ENCODE assay signal across 10 cellular contexts in genomic region chr6:113591896-113592827, GRCh38.
DNase-seq lines count a peak whose midpoint lies in the region; ATAC-seq and TF ChIP-seq lines count a peak whose summit lies in the region.
"Had no signal": no experiment of that assay in that cellular context is flagged by ENCODE, and none has a peak within 500 bp of the region (broad histone marks: within the 10 kb centered on the region; RNA-seq: fewer than 3 reads in every experiment).

No MANE protein-coding gene starts in this region.

- H3K4me2 ChIP-seq in SK-N-SH, result no peak overlapping the region

- H3K9ac ChIP-seq in SK-N-SH, result no peak overlapping the region

- no peaks in the 10 kb centered on the region for H3K9me3 ChIP-seq in SK-N-SH
- H3K9me3 ChIP-seq in esophagus muscularis mucosa, result no peaks in the 10 kb centered on the region
- H3K9me3 ChIP-seq: ascending aorta had no signal

- 94% methylated on average over 2 of the region's 2 CpGs for WGBS in SK-N-SH (ENCODE audit: low lambda C conversion rate)
- 88% methylated on average over 2 of the region's 2 CpGs for WGBS in esophagus muscularis mucosa

- POLR2A ChIA-PET in SK-N-SH (lab: Yijun Ruan, JAX), result no interaction called here

- no peak for DNase-seq in SK-N-SH
- peak; percentile 72 to 86 for DNase-seq in lung microvascular endothelial cell (ENCODE audit: low read depth in 2 of 2)
- no peak for DNase-seq in GOT3 (lab: John Stamatoyannopoulos, UW)
- DNase-seq in activated gamma-delta T cell (lab: John Stamatoyannopoulos, UW), result no peak
- no peak for DNase-seq in effector CD8-positive, alpha-beta T cell (lab: John Stamatoyannopoulos, UW)
- DNase-seq in esophagus muscularis mucosa (ENCODE audit: extremely low spot score), result no peak
- DNase-seq: posterior cingulate gyrus had no signal

- no peaks in the 10 kb centered on the region for H4K20me1 ChIP-seq in SK-N-SH (ENCODE audit: insufficient read depth)

- no peaks in the 10 kb centered on the region for H3K79me2 ChIP-seq in SK-N-SH (ENCODE audit: insufficient read depth)

- H3K27me3 ChIP-seq in SK-N-SH (ENCODE audit: insufficient read depth) (no peaks in the 10 kb centered on the region), esophagus muscularis mucosa (no peaks in the 10 kb centered on the region)
- H3K27me3 ChIP-seq: ascending aorta had no signal

- peak; percentile 71 for ATAC-seq in GM18858 (IDR thresholded peaks at IDR 0.05; ENCODE audit: unreplicated experiment)
- ATAC-seq in HG03196 (IDR thresholded peaks at IDR 0.05; ENCODE audit: unreplicated experiment), result peak; percentile 50

- H3K9me2 ChIP-seq in SK-N-SH, result no peaks in the 10 kb centered on the region

- H3K27ac ChIP-seq in SK-N-SH (ENCODE audit: low read depth in 2 of 2, low read length in 1 of 2) (peak overlapping the region in 1 of 2 experiments; percentile 35; a peak in 1 of 4 replicates), esophagus muscularis mucosa (replicated peaks in 1 of 4) (no peak overlapping the region)
- H3K27ac ChIP-seq: ascending aorta had no signal

- H3K4me3 ChIP-seq in SK-N-SH (ENCODE audit: low read depth in 2 of 2, low read length in 1 of 2) (no peak overlapping the region), esophagus muscularis mucosa (no peak overlapping the region)
- H3K4me3 ChIP-seq: ascending aorta had no signal

- intact Hi-C loops in esophagus muscularis mucosa (cut with DNase I), result no loop called here

- no peak for TF ChIP-seq POLR2A in esophagus muscularis mucosa (IDR thresholded peaks at IDR 0.05; ENCODE audit: low read depth)

- no peak for TF ChIP-seq RAD21 in SK-N-SH (IDR thresholded peaks at IDR 0.05; ENCODE audit: low read length)

- peaks cover 2 to 3% of the 10 kb centered on the region in 2 experiments for H3K4me1 ChIP-seq in SK-N-SH (ENCODE audit: control insufficient read depth in 1 of 2, insufficient read depth in 2 of 2, low read depth in 1 of 2, low read length in 1 of 2)
- H3K4me1 ChIP-seq in esophagus muscularis mucosa, result peaks cover 12 to 25% (median 20%) of the 10 kb centered on the region in 4 donors

- H3K36me3 ChIP-seq in SK-N-SH (replicated peaks in 1 of 2; ENCODE audit: control insufficient read depth in 1 of 2, insufficient read depth in 2 of 2, low read length in 1 of 2), result no peaks in the 10 kb centered on the region
- H3K36me3 ChIP-seq in esophagus muscularis mucosa, result no peaks in the 10 kb centered on the region
- H3K36me3 ChIP-seq: ascending aorta had no signal

- peaks cover 2% of the 10 kb centered on the region for H3F3A ChIP-seq in SK-N-SH (replicated peaks; ENCODE audit: insufficient read depth)

- CTCF ChIA-PET in SK-N-SH (lab: Yijun Ruan, JAX), result no interaction called here

- TF ChIP-seq EP300 in SK-N-SH (IDR thresholded peaks at IDR 0.05; ENCODE audit: borderline replicate concordance in 1 of 2, low read depth in 1 of 2, low read length in 1 of 2), result no peak
- no peak for TF ChIP-seq EP300 in esophagus muscularis mucosa (IDR thresholded peaks at IDR 0.05)

- no peak overlapping the region for H2AFZ ChIP-seq in SK-N-SH (ENCODE audit: low read depth)

- TF ChIP-seq CTCF in SK-N-SH (IDR thresholded peaks at IDR 0.05), result no peak
- no peak for TF ChIP-seq CTCF in esophagus muscularis mucosa (IDR thresholded peaks at IDR 0.05)

TF ChIP-seq in SK-N-SH, 30 proteins besides CTCF, POLR2A, EP300 and RAD21:
- TF ChIP-seq REST (IDR thresholded peaks at IDR 0.05; ENCODE audit: low read depth, low read length) (no peak), MAX (IDR thresholded peaks at IDR 0.05; ENCODE audit: low read depth) (peak; percentile 17; the same call in 1 of the 2 replicates)

Comparison
In these comparisons a context has a peak if more than half of its experiments do, and no peak if none do; other contexts are left out.
1. DNase-seq: peak in lung microvascular endothelial cell (2 of 2); none in SK-N-SH (single experiment), GOT3 (single experiment), activated gamma-delta T cell (single experiment), effector CD8-positive, alpha-beta T cell (single experiment) and esophagus muscularis mucosa (single experiment).